Comparison of ENCODE assay signal across 1 cellular context in genomic region chrX:38754102-38754790, GRCh38.
TF ChIP-seq lines count a peak whose summit lies in the region.

No MANE protein-coding gene starts in this region.

TF ChIP-seq in GM23338, 12 proteins besides CTCF, POLR2A, EP300 and RAD21 (continued from another document):
- TF ChIP-seq ZNF462 (CRISPR knock-in tag; IDR thresholded peaks at IDR 0.05) (no peak), ZNF114 (CRISPR knock-in tag; IDR thresholded peaks at IDR 0.05) (no peak), CREB1 (CRISPR knock-in tag; IDR thresholded peaks at IDR 0.05; ENCODE audit: low read depth) (no peak), REST (IDR thresholded peaks at IDR 0.05; ENCODE audit: unreplicated experiment) (no peak), JUNB (IDR thresholded peaks at IDR 0.05; ENCODE audit: unreplicated experiment) (no peak), NANOG (IDR thresholded peaks at IDR 0.05; ENCODE audit: borderline replicate concordance) (no peak), ZNF331 (CRISPR knock-in tag; IDR thresholded peaks at IDR 0.05; ENCODE audit: low read depth) (no peak), POLR2AphosphoS5 (IDR thresholded peaks at IDR 0.05; ENCODE audit: low read depth) (no peak)
